In the genomic region with DNA sequence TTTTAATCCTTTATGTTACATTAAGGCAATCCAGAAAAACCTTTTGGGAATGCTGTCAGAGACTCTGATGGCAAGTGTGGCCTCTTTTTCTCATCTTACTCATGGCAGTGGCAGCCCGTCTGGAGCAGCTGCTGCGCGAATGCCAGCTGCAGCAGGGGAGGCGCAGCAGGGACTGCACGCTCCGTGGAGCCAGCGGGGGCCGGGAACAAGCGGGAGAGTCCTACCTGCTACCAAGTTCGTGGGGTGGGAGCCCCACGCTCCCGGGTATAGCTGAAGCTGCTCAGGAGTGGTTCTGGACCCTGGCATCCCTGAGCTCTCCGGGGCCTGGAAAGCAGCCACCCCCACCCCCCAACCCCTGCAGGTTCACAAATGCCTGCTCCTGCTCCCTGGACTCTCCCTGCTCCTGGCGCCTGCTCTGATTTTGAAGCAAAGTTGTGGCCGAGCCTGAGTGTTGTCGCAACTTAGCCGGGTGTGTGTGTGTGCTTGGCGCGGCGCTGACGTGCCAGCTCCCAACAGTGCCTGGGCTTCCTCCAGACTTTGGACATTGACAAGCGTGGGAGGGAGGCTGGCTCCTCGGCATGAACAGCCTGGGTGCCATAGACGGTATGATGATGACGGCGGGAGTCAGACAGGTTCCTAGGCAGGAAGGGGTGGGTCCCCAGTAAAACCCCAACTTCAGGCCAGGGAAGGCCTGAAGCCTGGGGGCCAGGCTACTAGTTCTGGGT, we compare ENCODE assay signal across 20 cellular contexts.
"Had no signal": no experiment of that assay in that cellular context is flagged by ENCODE, and none has a peak within 500 bp of the region (broad histone marks: within the 10 kb centered on the region; RNA-seq: fewer than 3 reads in every experiment).

No MANE protein-coding gene starts in this region.

- H3K27ac ChIP-seq: adrenal gland, coronary artery, epithelial cell of prostate, gastroesophageal sphincter, tibial nerve had no signal

- FAIRE-seq: astrocyte, islet of Langerhans, urothelium cell line had no signal

- H3K9me3 ChIP-seq: adrenal gland, gastroesophageal sphincter, tibial nerve had no signal

- H3K4me3 ChIP-seq: adrenal gland, coronary artery, gastroesophageal sphincter, tibial nerve had no signal

- H3K27me3 ChIP-seq: adrenal gland, gastroesophageal sphincter, tibial nerve had no signal

- DNase-seq: activated B cell treated with CpG ODN at 0.5 μM for 24 hours; activated CD4-positive, alpha-beta memory T cell treated with anti-CD3 and anti-CD28 coated beads, Interleukin-2, amount 10 ng/mL, durations not matched to agents 7 days and 5 days; activated CD4-positive, alpha-beta T cell treated with anti-CD3 and anti-CD28 coated beads for 36 hours; activated effector memory CD4-positive, alpha-beta T cell treated with anti-CD3 and anti-CD28 coated beads, Interleukin-2, amount 50 U/mL, for 16 hours; activated T-cell treated with anti-CD3 and anti-CD28 coated beads, Interleukin-2, amount 50 U/mL, for 72 hours; adrenal gland; head of caudate nucleus; left cardiac atrium; mesendoderm; naive B cell; stimulated activated CD4-positive, alpha-beta T cell treated with anti-CD3 and anti-CD28 coated beads, Interleukin-12 subunit alpha, Interleukin-12 subunit beta, amount 100 ng/mL, for 4 hours; stimulated activated CD4-positive, alpha-beta T cell treated with anti-CD3 and anti-CD28 coated beads, Interleukin-4, amount 100 ng/mL, for 4 hours; T1000 had no signal

- H3K4me1 ChIP-seq: adrenal gland, gastroesophageal sphincter, tibial nerve had no signal

- ATAC-seq: activated CD4-positive, alpha-beta T cell treated with anti-CD3 and anti-CD28 coated beads for 36 hours; activated T-cell treated with anti-CD3 and anti-CD28 coated beads, Interleukin-2, amount 50 U/mL, for 72 hours; gastroesophageal sphincter; left cardiac atrium had no signal
